8 cellular contexts compared by ENCODE assay signal in genomic region chr3:185983495-185984141, GRCh38. TPM values are rescaled to one million over a fixed set of nuclear protein-coding genes. Genes with fewer than 3 reads are reported as not detected.
DNase-seq lines count a peak whose midpoint lies in the region; ATAC-seq, FAIRE-seq and TF ChIP-seq lines count a peak whose summit lies in the region.

No MANE protein-coding gene starts in this region.

- DNase-seq in Caki2 (ENCODE audit: low read depth) = peak; percentile 73
- DNase-seq in HK-2 (ENCODE audit: unreplicated experiment) = peak; percentile 79
- DNase-seq in NCI-H82 treated with DMSO at 0.1 percent for 48 hours (lab: John Stamatoyannopoulos, UW; ENCODE audit: unreplicated experiment) = peak; percentile 63
- peak in 2 of 3 experiments; percentile 8 to 44 for DNase-seq in activated CD8-positive, alpha-beta memory T cell treated with anti-CD3 and anti-CD28 coated beads for 48 hours (ENCODE audit: low read depth in 2 of 3, low spot score in 2 of 3)
- peak; percentile 55 for DNase-seq in endothelial cell of umbilical vein (ENCODE audit: low read depth, low spot score)
- peak; percentile 84 for DNase-seq in mesendoderm
- DNase-seq in stimulated activated naive B cell treated with anti-CD40 and anti-IgM and Interleukin-4, amounts not matched to agents 10 μg/mL and 1 μg/mL and 100 μg/mL, for 72 hours = peak; percentile 35

- dilution Hi-C loops in endothelial cell of umbilical vein (cut with MboI; ENCODE audit: extremely low pct_ligation_motif_present, low sequenced_read_pairs) = no loop called here

- H3K27ac ChIP-seq in endothelial cell of umbilical vein (ENCODE audit: insufficient read depth, low read depth, low read length) = no peak overlapping the region
- H3K27ac ChIP-seq in mesendoderm (ENCODE audit: low read depth, low read length) = no peak overlapping the region

- peak overlapping the region; percentile 44 for H3K56ac ChIP-seq in mesendoderm (ENCODE audit: low read length)

- H4K20me1 ChIP-seq in endothelial cell of umbilical vein (replicated peaks; ENCODE audit: control insufficient read depth, extremely low read depth, insufficient read depth, low read length) = no peaks in the 10 kb centered on the region

- H4K8ac ChIP-seq in mesendoderm (ENCODE audit: low read depth, low read length) = no peak overlapping the region

- peaks cover 6% of the 10 kb centered on the region for H3K4me1 ChIP-seq in endothelial cell of umbilical vein (ENCODE audit: control insufficient read depth, extremely low read depth, insufficient read depth, low read length)
- H3K4me1 ChIP-seq in mesendoderm (ENCODE audit: control insufficient read depth, low read depth, low read length) = no peaks in the 10 kb centered on the region

- no peaks in the 10 kb centered on the region for H3K79me1 ChIP-seq in mesendoderm (ENCODE audit: low read length)

- FAIRE-seq in endothelial cell of umbilical vein (lab: Jason Lieb, UNC) = peak; percentile 78

- H3K27me3 ChIP-seq in endothelial cell of umbilical vein (ENCODE audit: control insufficient read depth in 2 of 2, insufficient read depth in 2 of 2, low read length in 2 of 2) (no peaks in the 10 kb centered on the region), mesendoderm (ENCODE audit: insufficient read depth, low read length, poor library complexity) (no peaks in the 10 kb centered on the region)

- POLR2A ChIA-PET in endothelial cell of umbilical vein (lab: Charles Lee) = interaction anchor here (0.7 kb wide), 1 partner anchor 21 kb away, joined by 3 read pairs; no protein-coding TSS in a partner anchor

- H3K4ac ChIP-seq in mesendoderm (ENCODE audit: low read depth, low read length) = no peak overlapping the region

- no peak overlapping the region for H2BK5ac ChIP-seq in mesendoderm (ENCODE audit: low read length)

- H3K9ac ChIP-seq in endothelial cell of umbilical vein (replicated peaks; ENCODE audit: extremely low read depth, insufficient read depth, low read length) (no peak overlapping the region), mesendoderm (ENCODE audit: low read length) (peak overlapping the region; percentile 22)

- H3K36me3 ChIP-seq in endothelial cell of umbilical vein (ENCODE audit: control insufficient read depth in 2 of 2, extremely low read depth in 1 of 2, insufficient read depth in 2 of 2, low read length in 2 of 2) = no peaks in the 10 kb centered on the region
- H3K36me3 ChIP-seq in mesendoderm (ENCODE audit: control insufficient read depth, insufficient read depth, low read length) = no peaks in the 10 kb centered on the region

- H3K79me2 ChIP-seq in endothelial cell of umbilical vein (ENCODE audit: control insufficient read depth, insufficient read depth, low read length) = no peaks in the 10 kb centered on the region
- no peaks in the 10 kb centered on the region for H3K79me2 ChIP-seq in mesendoderm (ENCODE audit: control insufficient read depth, insufficient read depth, low read length)

- no peak overlapping the region for H3K23ac ChIP-seq in mesendoderm (ENCODE audit: low read length)

- H3K18ac ChIP-seq in mesendoderm (ENCODE audit: low read length) = no peak overlapping the region

- ATAC-seq in stimulated activated naive B cell treated with anti-CD40 and anti-IgM and Interleukin-4, amounts not matched to agents 10 μg/mL and 1 μg/mL and 100 μg/mL, for 72 hours (replicated peaks) = peak; percentile 80 to 81
- no peak for ATAC-seq in HG03571 (IDR thresholded peaks at IDR 0.05; ENCODE audit: unreplicated experiment)

- peaks cover 5 to 8% of the 10 kb centered on the region in 2 donors for H3K4me1 Mint-ChIP-seq in stimulated activated naive B cell treated with anti-CD40 and anti-IgM and Interleukin-4, amounts not matched to agents 10 μg/mL and 1 μg/mL and 100 μg/mL, for 72 hours

- no peak overlapping the region for H2BK15ac ChIP-seq in mesendoderm (replicated peaks; ENCODE audit: low read depth)

- in situ Hi-C loops in Caki2 (cut with HindIII; ENCODE audit: low pct_unique_long_range_greater_than_20kb, low sequenced_read_pairs) = no loop called here

- no peak overlapping the region for H2BK120ac ChIP-seq in mesendoderm (ENCODE audit: low read depth, low read length)

- intact Hi-C loops in endothelial cell of umbilical vein (cut with micrococcal nuclease) = loop anchor here (1.0 to 10.0 kb wide), 6 partner anchors 259 to 801 kb away; partner anchors contain the start of gene EIF4A2

- no peak overlapping the region for H3K4me3 Mint-ChIP-seq in stimulated activated naive B cell treated with anti-CD40 and anti-IgM and Interleukin-4, amounts not matched to agents 10 μg/mL and 1 μg/mL and 100 μg/mL, for 72 hours

- BruUV-seq in endothelial cell of umbilical vein (replicated peaks; lab: Mats Ljungman, UMichigan) = no TSS peak

- H2AFZ ChIP-seq in endothelial cell of umbilical vein (ENCODE audit: low read depth, low read length) = no peak overlapping the region

- H4K5ac ChIP-seq in mesendoderm (ENCODE audit: low read length) = no peak overlapping the region

- H3K9me1 ChIP-seq in endothelial cell of umbilical vein (replicated peaks; ENCODE audit: control insufficient read depth, extremely low read depth, insufficient read depth, low read length) = no peaks in the 10 kb centered on the region

- no peak overlapping the region for H3K4me2 ChIP-seq in endothelial cell of umbilical vein (ENCODE audit: insufficient read depth, low read length)
- H3K4me2 ChIP-seq in mesendoderm (ENCODE audit: low read length) = peak overlapping the region; percentile 42

- no peak for TF ChIP-seq POLR2A in endothelial cell of umbilical vein (IDR thresholded peaks at IDR 0.05; ENCODE audit: low read depth, low read length)

- H3K4me3 ChIP-seq in endothelial cell of umbilical vein (replicated peaks in 1 of 3; ENCODE audit: insufficient read depth in 1 of 3, low read depth in 1 of 3, low read length in 3 of 3) (no peak overlapping the region), mesendoderm (ENCODE audit: low read length) (no peak overlapping the region)

- no peaks in the 10 kb centered on the region for H3K9me3 Mint-ChIP-seq in stimulated activated naive B cell treated with anti-CD40 and anti-IgM and Interleukin-4, amounts not matched to agents 10 μg/mL and 1 μg/mL and 100 μg/mL, for 72 hours

- no CpG with 5 or more reads among the region's 23 CpGs for WGBS in mesendoderm (ENCODE audit: extremely low coverage, insufficient coverage, low lambda C conversion rate)

- H2AK5ac ChIP-seq in mesendoderm (ENCODE audit: low read length) = no peak overlapping the region

- H3K36me3 Mint-ChIP-seq in stimulated activated naive B cell treated with anti-CD40 and anti-IgM and Interleukin-4, amounts not matched to agents 10 μg/mL and 1 μg/mL and 100 μg/mL, for 72 hours = peaks cover 0 to 9% of the 10 kb centered on the region in 2 donors

- no peak overlapping the region for H3K27ac Mint-ChIP-seq in stimulated activated naive B cell treated with anti-CD40 and anti-IgM and Interleukin-4, amounts not matched to agents 10 μg/mL and 1 μg/mL and 100 μg/mL, for 72 hours

- TF ChIP-seq CTCF in endothelial cell of umbilical vein (IDR thresholded peaks at IDR 0.05; ENCODE audit: extremely low read depth in 1 of 2, insufficient read depth in 1 of 2, low read depth in 1 of 2, low read length in 2 of 2) = peak; percentile 77 to 88

- peaks cover 26 to 39% of the 10 kb centered on the region in 2 donors for H3K27me3 Mint-ChIP-seq in stimulated activated naive B cell treated with anti-CD40 and anti-IgM and Interleukin-4, amounts not matched to agents 10 μg/mL and 1 μg/mL and 100 μg/mL, for 72 hours

- no peaks in the 10 kb centered on the region for H3K9me3 ChIP-seq in endothelial cell of umbilical vein (replicated peaks; ENCODE audit: control insufficient read depth, insufficient read depth, low read length)

- CTCF ChIA-PET in endothelial cell of umbilical vein (lab: Charles Lee) = interaction anchor here (0.6 to 7.9 kb wide), 43 partner anchors 10 to 1695 kb away, joined by 3 to 187 read pairs (median 6); partner anchors contain the start of genes DNAJB11 and ETV5

TF ChIP-seq in endothelial cell of umbilical vein, 7 proteins besides CTCF, POLR2A, EP300 and RAD21:
- TF ChIP-seq GATA2 (IDR thresholded peaks at IDR 0.05; ENCODE audit: insufficient read depth, insufficient read length, low read depth, low read length) = no peak
- TF ChIP-seq JUN (IDR thresholded peaks at IDR 0.05; ENCODE audit: borderline replicate concordance, insufficient read depth, insufficient read length, low read depth) = no peak

RNA-seq across cellular contexts. Expression of gene TRA2B, which starts 45.8 kb away (rescaled TPM):
- total RNA-seq in Caki2 (2014; rRNA removed; shearing (Covaris generic); ENCODE audit: low replicate concordance) = 100 and 124 TPM in 2 replicates
- total RNA-seq in endothelial cell of umbilical vein = 199 and 214 TPM in 2 replicates
- polyA plus RNA-seq in endothelial cell of umbilical vein = 143 and 173 TPM in 2 replicates
- polyA plus RNA-seq in endothelial cell of umbilical vein (2011; cell fraction: cytosol; rRNA removed) = 154 and 167 TPM in 2 replicates
- 412 and 413 TPM in 2 replicates for polyA plus RNA-seq in endothelial cell of umbilical vein (2011; cell fraction: nucleus; rRNA removed)
- polyA plus RNA-seq in endothelial cell of umbilical vein (2012) = 112 and 175 TPM in 2 replicates
- 267 and 283 TPM in 2 replicates for polyA minus RNA-seq in endothelial cell of umbilical vein
- polyA minus RNA-seq in endothelial cell of umbilical vein (2011; cell fraction: cytosol; rRNA and poly(A)+ RNA removed) = 249 TPM
- 589 and 656 TPM in 2 replicates for polyA minus RNA-seq in endothelial cell of umbilical vein (2011; cell fraction: nucleus; rRNA and poly(A)+ RNA removed)
- 384 TPM for polyA plus RNA-seq in mesendoderm (2013, experiment 1 of 2)
- 371 TPM for polyA plus RNA-seq in mesendoderm (2013, experiment 2 of 2)

Comparison
In these comparisons a context has a peak if more than half of its experiments do, and no peak if none do; other contexts are left out.
1. DNase-seq: peak in every context shown above with its lines; median percentile 84 in mesendoderm; 79 in HK-2; 73 in Caki2; 63 in NCI-H82 treated with DMSO at 0.1 percent for 48 hours; 55 in endothelial cell of umbilical vein; 35 in stimulated activated naive B cell treated with anti-CD40 and anti-IgM and Interleukin-4, amounts not matched to agents 10 μg/mL and 1 μg/mL and 100 μg/mL, for 72 hours; 26 in activated CD8-positive, alpha-beta memory T cell treated with anti-CD3 and anti-CD28 coated beads for 48 hours.